Comparison of ENCODE assay signal across 1 cellular context in genomic region chr5:43565043-43565442, GRCh38.
TF ChIP-seq lines count a peak whose summit lies in the region.

No MANE protein-coding gene starts in this region.

TF ChIP-seq in HepG2, 621 proteins besides CTCF, POLR2A, EP300 and RAD21:
- TF ChIP-seq CC2D1A (CRISPR knock-in tag; IDR thresholded peaks at IDR 0.05): no peak
- TF ChIP-seq HHEX (CRISPR knock-in tag; IDR thresholded peaks at IDR 0.05): no peak
- no peak for TF ChIP-seq HNRNPL (IDR thresholded peaks at IDR 0.05; ENCODE audit: low read depth, low read length)
- no peak for TF ChIP-seq CBX1 (IDR thresholded peaks at IDR 0.05; ENCODE audit: low read depth)
- no peak for TF ChIP-seq HOXA3 (CRISPR knock-in tag; IDR thresholded peaks at IDR 0.05)
- TF ChIP-seq PCBP2 (optimal IDR thresholded peaks at IDR 0.05; ENCODE audit: low read depth, low read length, poor library complexity, severe bottlenecking): no peak
- TF ChIP-seq ZNF329 (CRISPR knock-in tag; IDR thresholded peaks at IDR 0.05; ENCODE audit: low read depth): no peak
- TF ChIP-seq TP53 (CRISPR knock-in tag; conservative IDR thresholded peaks at IDR 0.05): no peak
- TF ChIP-seq HOMEZ (CRISPR knock-in tag; IDR thresholded peaks at IDR 0.05; ENCODE audit: low read depth): no peak
- TF ChIP-seq ZNF619 (CRISPR knock-in tag; IDR thresholded peaks at IDR 0.05): no peak
- no peak for TF ChIP-seq SMC3 (IDR thresholded peaks at IDR 0.05; ENCODE audit: low read length)
- no peak for TF ChIP-seq CENPT (CRISPR knock-in tag; IDR thresholded peaks at IDR 0.05; ENCODE audit: low read depth)
- no peak for TF ChIP-seq PRDM4 (CRISPR knock-in tag; IDR thresholded peaks at IDR 0.05; ENCODE audit: borderline replicate concordance)
- no peak for TF ChIP-seq RAD51 (IDR thresholded peaks at IDR 0.05; ENCODE audit: borderline replicate concordance)
